Comparison of ENCODE assay signal across 30 cellular contexts in genomic region chr4:166726832-166727231, GRCh38.
"Had no signal": no experiment of that assay in that cellular context is flagged by ENCODE, and none has a peak within 500 bp of the region (broad histone marks: within the 10 kb centered on the region; RNA-seq: fewer than 3 reads in every experiment).

No MANE protein-coding gene starts in this region.

- H3K4me3 Mint-ChIP-seq: activated B cell treated with CpG ODN at 0.5 μM for 24 hours; activated CD8-positive, alpha-beta T cell treated with anti-CD3 and anti-CD28 coated beads for 36 hours; activated naive CD8-positive, alpha-beta T cell; activated T-cell treated with anti-CD3 and anti-CD28 coated beads, Interleukin-2, amount 50 U/mL, for 4 hours; activated T-helper 17 cell treated with anti-CD3 and anti-CD28 coated beads, Interleukin-2, amount 50 U/mL, for 72 hours; central memory CD8-positive, alpha-beta T cell; dendritic cell treated with granulocyte-macrophage colony-stimulating factor and Interleukin-4, amounts not matched to agents 40 ng/mL and 50 ng/mL, for 4 days had no signal

- H3K9me3 ChIP-seq: esophagus muscularis mucosa, gastrocnemius medialis, heart left ventricle had no signal

- H3K4me1 Mint-ChIP-seq: activated B cell treated with CpG ODN at 0.5 μM for 24 hours; activated T-helper 17 cell treated with anti-CD3 and anti-CD28 coated beads, Interleukin-2, amount 50 U/mL, for 72 hours; central memory CD8-positive, alpha-beta T cell had no signal

- H3K36me3 Mint-ChIP-seq: activated naive CD8-positive, alpha-beta T cell had no signal

- H3K4me3 ChIP-seq: coronary artery, dorsolateral prefrontal cortex, esophagus muscularis mucosa, gastrocnemius medialis, heart left ventricle had no signal

- H3K9me3 Mint-ChIP-seq: activated B cell treated with CpG ODN at 0.5 μM for 24 hours had no signal

- H3K4me1 ChIP-seq: esophagus muscularis mucosa, foreskin keratinocyte, gastrocnemius medialis, heart left ventricle had no signal

- H3K27me3 ChIP-seq: brain microvascular endothelial cell, dorsolateral prefrontal cortex, esophagus muscularis mucosa, foreskin keratinocyte, gastrocnemius medialis, heart left ventricle had no signal

- H3K27ac Mint-ChIP-seq: activated B cell treated with CpG ODN at 0.5 μM for 24 hours; activated CD8-positive, alpha-beta T cell treated with anti-CD3 and anti-CD28 coated beads for 36 hours; activated naive CD8-positive, alpha-beta T cell; activated T-helper 17 cell treated with anti-CD3 and anti-CD28 coated beads, Interleukin-2, amount 50 U/mL, for 72 hours; dendritic cell treated with granulocyte-macrophage colony-stimulating factor and Interleukin-4, amounts not matched to agents 40 ng/mL and 50 ng/mL, for 4 days had no signal

- H3K27ac ChIP-seq: brain microvascular endothelial cell, coronary artery, dorsolateral prefrontal cortex, esophagus muscularis mucosa, foreskin keratinocyte, gastrocnemius medialis, heart left ventricle, VCaP had no signal

- ATAC-seq: activated CD4-positive, CD25-positive, alpha-beta regulatory T cell treated with anti-CD3 and anti-CD28 coated beads, Interleukin-2, amount 50 U/mL, for 24 hours; activated CD8-positive, alpha-beta T cell treated with anti-CD3 and anti-CD28 coated beads for 36 hours; activated T-cell treated with anti-CD3 and anti-CD28 coated beads, Interleukin-2, amount 50 U/mL, for 4 hours; activated T-helper 17 cell treated with anti-CD3 and anti-CD28 coated beads, Interleukin-2, amount 50 U/mL, for 72 hours; foreskin keratinocyte; gastrocnemius medialis; heart left ventricle had no signal

- H3K27me3 Mint-ChIP-seq: activated B cell treated with CpG ODN at 0.5 μM for 24 hours; activated CD8-positive, alpha-beta T cell treated with anti-CD3 and anti-CD28 coated beads for 36 hours; activated naive CD8-positive, alpha-beta T cell; activated T-helper 17 cell treated with anti-CD3 and anti-CD28 coated beads, Interleukin-2, amount 50 U/mL, for 72 hours; central memory CD8-positive, alpha-beta T cell; dendritic cell treated with granulocyte-macrophage colony-stimulating factor and Interleukin-4, amounts not matched to agents 40 ng/mL and 50 ng/mL, for 4 days had no signal

- DNase-seq: activated B cell treated with CpG ODN at 0.5 μM for 24 hours; activated CD4-positive, alpha-beta T cell treated with anti-CD3 and anti-CD28 coated beads for 48 hours; activated CD4-positive, alpha-beta T cell treated with anti-CD3 and anti-CD28 coated beads, Interleukin-2, amount 50 U/mL, for 1 hour; activated CD4-positive, alpha-beta T cell treated with anti-CD3 and anti-CD28 coated beads, Interleukin-2, amount 50 U/mL, for 48 hours; activated CD8-positive, alpha-beta memory T cell treated with anti-CD3 and anti-CD28 coated beads for 24 hours; activated CD8-positive, alpha-beta T cell treated with anti-CD3 and anti-CD28 coated beads for 36 hours; activated effector memory CD4-positive, alpha-beta T cell treated with Interleukin-2 at 50 U/mL for 16 hours; activated gamma-delta T cell treated with Interleukin-2 at 50 U/mL for 16 hours; activated naive CD4-positive, alpha-beta T cell treated with anti-CD3 and anti-CD28 coated beads, Interleukin-2, amount 50 U/mL, for 16 hours; activated naive CD4-positive, alpha-beta T cell treated with Interleukin-2 at 50 U/mL for 16 hours; activated T-cell treated with anti-CD3 and anti-CD28 coated beads, Interleukin-2, amount 50 U/mL, for 4 hours; amniotic stem cell; anterior cingulate cortex; brain microvascular endothelial cell; dorsolateral prefrontal cortex; effector memory CD4-positive, alpha-beta T cell; erythroblast; foreskin keratinocyte; gastrocnemius medialis; glutamatergic neuron; heart left ventricle; T-helper 2 cell had no signal

- H3K36me3 ChIP-seq: brain microvascular endothelial cell, esophagus muscularis mucosa, gastrocnemius medialis, heart left ventricle had no signal
